ENCODE assay signal across 1 cellular context in genomic region chr2:80545420-80546192, GRCh38.
TF ChIP-seq lines count a peak whose summit lies in the region.

No MANE protein-coding gene starts in this region.

TF ChIP-seq in H1, 55 proteins besides CTCF, POLR2A, EP300 and RAD21:
- TF ChIP-seq CTBP2 (IDR thresholded peaks at IDR 0.05; ENCODE audit: borderline replicate concordance, insufficient read depth, insufficient read length, low read length): no peak
- TF ChIP-seq PHF8 (conservative IDR thresholded peaks at IDR 0.05; ENCODE audit: low read depth, low read length): no peak
